Comparison of ENCODE assay signal across 8 cellular contexts in the genomic region with DNA sequence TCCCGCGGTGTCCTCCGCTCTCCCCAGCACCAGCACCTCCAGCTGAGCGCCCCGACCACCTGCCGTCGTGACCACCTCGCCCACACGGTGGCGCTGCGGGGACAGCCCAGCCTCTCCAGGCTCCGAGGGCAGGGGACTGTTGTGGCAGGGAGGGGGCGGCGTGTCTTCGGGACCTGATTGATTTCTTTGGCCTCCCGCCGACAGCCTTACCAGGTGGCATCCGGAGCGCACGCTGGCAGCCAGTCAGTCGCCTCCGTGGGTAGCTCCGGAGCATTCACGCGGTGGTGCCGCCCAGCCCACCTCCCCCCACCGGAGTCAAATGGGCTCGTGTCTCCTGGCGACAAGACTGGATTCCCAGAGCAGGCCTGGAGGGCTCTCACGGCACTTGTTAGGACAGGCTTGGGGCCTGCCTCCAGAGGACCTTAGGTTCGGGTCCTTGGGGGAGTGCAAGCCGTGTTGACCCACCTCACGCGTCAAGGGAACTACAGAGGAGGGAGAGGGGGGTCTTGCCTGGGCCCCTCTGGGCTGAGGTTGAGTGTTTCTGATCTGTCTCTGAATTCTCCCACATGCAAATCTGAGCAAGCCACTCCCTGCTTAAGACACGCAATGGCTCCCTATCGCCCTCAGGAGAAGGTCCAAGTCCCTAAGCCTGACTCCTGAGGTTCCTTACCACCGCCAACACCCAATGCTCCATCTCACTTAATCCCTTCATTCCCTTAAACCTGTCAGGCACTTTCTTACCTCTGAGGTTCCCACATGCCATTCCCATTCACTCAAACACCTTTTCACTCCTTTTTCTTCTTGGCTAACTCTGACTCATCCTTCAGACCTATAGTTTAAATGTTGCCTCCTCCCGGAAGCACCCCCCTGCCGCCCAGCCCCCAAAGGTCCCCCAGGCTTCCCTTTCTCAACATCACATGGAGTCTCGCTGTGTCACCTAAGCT. TPM values are rescaled to one million over a fixed set of nuclear protein-coding genes. Genes with fewer than 3 reads are reported as not detected.
A peak's percentile ranks its signal among the peaks of the same experiment; 100 is the strongest.
DNase-seq lines count a peak whose midpoint lies in the region; ATAC-seq, FAIRE-seq and TF ChIP-seq lines count a peak whose summit lies in the region.

No MANE protein-coding gene starts in this region.

- no peaks in the 10 kb centered on the region for H3K36me3 Mint-ChIP-seq in naive B cell

- H3K36me3 ChIP-seq in OCI-LY7 (ENCODE audit: insufficient read depth, low read length) (no peaks in the 10 kb centered on the region), esophagus squamous epithelium (no peaks in the 10 kb centered on the region)

- no peaks in the 10 kb centered on the region for H4K20me1 ChIP-seq in OCI-LY7 (ENCODE audit: insufficient read depth, low read length)

- peaks cover 10% of the 10 kb centered on the region for H3K4me1 ChIP-seq in OCI-LY7 (ENCODE audit: insufficient read depth, low read length, poor library complexity, severe bottlenecking)
- peaks cover 7 to 37% (median 15%) of the 10 kb centered on the region in 3 donors for H3K4me1 ChIP-seq in esophagus squamous epithelium

- H3K9me3 Mint-ChIP-seq in naive B cell = no peaks in the 10 kb centered on the region

- no peaks in the 10 kb centered on the region for H3K9me2 ChIP-seq in OCI-LY7 (ENCODE audit: insufficient read depth, low read length)

- peak overlapping the region in 1 of 6 donors; percentile 76 for H3K27ac Mint-ChIP-seq in naive B cell

- H3K9me3 ChIP-seq in OCI-LY7 (ENCODE audit: low read length) (no peaks in the 10 kb centered on the region), esophagus squamous epithelium (no peaks in the 10 kb centered on the region)

- H3K27me3 ChIP-seq in esophagus squamous epithelium = no peaks in the 10 kb centered on the region

- DNase-seq in NCI-H187 (lab: John Stamatoyannopoulos, UW) (peak; percentile 16 to 24), NCI-H187 treated with DMSO at 0.1 percent for 48 hours (lab: John Stamatoyannopoulos, UW) (no peak), HTR-8/SVneo (ENCODE audit: insufficient read length, low spot score) (peak; percentile 61), OCI-LY7 (ENCODE audit: low spot score) (peak; percentile 71), activated T-cell treated with anti-CD3 and anti-CD28 coated beads for 48 hours (ENCODE audit: low read depth) (peak; percentile 75), esophagus squamous epithelium (lab: John Stamatoyannopoulos, UW) (no peak), naive B cell (peak; percentile 71)
- DNase-seq in stimulated activated CD8-positive, alpha-beta memory T cell treated with anti-CD3 and anti-CD28 coated beads, Interleukin-7, amount 100 ng/mL, for 24 hours (ENCODE audit: low read depth) = peak; percentile 38

- H3K79me2 ChIP-seq in OCI-LY7 (ENCODE audit: insufficient read depth, low read depth, low read length) = no peaks in the 10 kb centered on the region

- TF ChIP-seq POLR2A in esophagus squamous epithelium (IDR thresholded peaks at IDR 0.05) = no peak

- peaks cover 34 to 36% (median 34%) of the 10 kb centered on the region in 3 donors for H3K27me3 Mint-ChIP-seq in naive B cell

- H3K4me2 ChIP-seq in OCI-LY7 (ENCODE audit: low read length) = peak overlapping the region; percentile 58

- POLR2A ChIA-PET in OCI-LY7 (lab: Charles Lee) = no interaction called here

- H3K4me1 Mint-ChIP-seq in naive B cell = peaks cover 0 to 9% (median 6%) of the 10 kb centered on the region in 3 donors

- TF ChIP-seq CTCF in OCI-LY7 (conservative IDR thresholded peaks at IDR 0.05; ENCODE audit: low read length) (peak; percentile 88), esophagus squamous epithelium (IDR thresholded peaks at IDR 0.05) (peak; percentile 89 to 98 (median 96))

- H3K4me3 ChIP-seq in OCI-LY7 (ENCODE audit: low read depth, low read length, poor library complexity, severe bottlenecking) (peak overlapping the region; percentile 24), esophagus squamous epithelium (peak overlapping the region; percentile 3 to 57 (median 34))

- WGBS in esophagus squamous epithelium, 2 donors = 38 to 42% methylated on average over 10 to 12 of the region's 40 CpGs

- H2AFZ ChIP-seq in OCI-LY7 (ENCODE audit: low read length) = peak overlapping the region; percentile 10; the same call in 1 of the 2 replicates

- BruUV-seq in OCI-LY7 (replicated peaks; lab: Mats Ljungman, UMichigan) = no TSS peak

- no peak overlapping the region for H3K27ac ChIP-seq in OCI-LY7 (ENCODE audit: low read depth, low read length, poor library complexity, severe bottlenecking)
- peak overlapping the region in 3 of 4 donors; percentile 6 to 37 (median 7) for H3K27ac ChIP-seq in esophagus squamous epithelium

- CTCF ChIA-PET in OCI-LY7 (lab: Charles Lee; ENCODE audit: unreplicated experiment) = interaction anchor here (0.6 kb wide), 1 partner anchor 129 kb away, joined by 6 read pairs; no protein-coding TSS in a partner anchor

- peak overlapping the region in 4 of 8 donors; percentile 9 to 65 (median 40) for H3K4me3 Mint-ChIP-seq in naive B cell

- peak; percentile 84 for FAIRE-seq in HTR-8/SVneo (lab: Jason Lieb, UNC)

- peak; percentile 74 to 77 for ATAC-seq in naive B cell (ENCODE audit: low read depth in 2 of 2)

- intact Hi-C loops in OCI-LY7 (cut with micrococcal nuclease; ENCODE audit: unreplicated experiment) (no loop called here), esophagus squamous epithelium (cut with DNase I) (loop anchor here (5.0 kb wide), 3 partner anchors 46 to 441 kb away; no protein-coding TSS in a partner anchor)

RNA-seq across cellular contexts. Expression of a gene that starts 51.2 kb away (rescaled TPM):
- total RNA-seq in OCI-LY7 (2014; rRNA removed; shearing (Covaris generic)) = not detected in 2 replicates
- total RNA-seq in OCI-LY7 (2022) (not detected in 2 replicates), esophagus squamous epithelium (10 to 100 TPM; 10.8 to 34.0 (median 27.2) TPM)
- 1 to 10 TPM in 1 of 6 donors, under 1 TPM in 4, not detected in 1; 0.22 to 1.5 (median 0.64) TPM for polyA plus RNA-seq in naive B cell (ENCODE audit: low read depth in 6 of 6)

Comparison
In these comparisons a context has a peak if more than half of its experiments do, and no peak if none do; other contexts are left out.
1. DNase-seq: peak in NCI-H187 (2 of 2), HTR-8/SVneo (single experiment), OCI-LY7 (single experiment), activated T-cell treated with anti-CD3 and anti-CD28 coated beads for 48 hours (single experiment), naive B cell (single experiment) and stimulated activated CD8-positive, alpha-beta memory T cell treated with anti-CD3 and anti-CD28 coated beads, Interleukin-7, amount 100 ng/mL, for 24 hours (single experiment); none in NCI-H187 treated with DMSO at 0.1 percent for 48 hours (single experiment) and esophagus squamous epithelium (single experiment).
2. RNA of a gene that starts 51.2 kb away (total RNA-seq): 10.8 to 34.0 TPM in esophagus squamous epithelium; not detected in OCI-LY7; every median in the first group is over 10 times any median in the second.